ENCODE assay signal across 1 cellular context in genomic region chr6:5457983-5458683, GRCh38.
TF ChIP-seq lines count a peak whose summit lies in the region.

No MANE protein-coding gene starts in this region.

TF ChIP-seq in WTC11, 78 proteins besides CTCF, POLR2A, EP300 and RAD21 (continued from another document):
- no peak for TF ChIP-seq ZNF512 (CRISPR knock-in tag; IDR thresholded peaks at IDR 0.05; ENCODE audit: borderline replicate concordance)
- no peak for TF ChIP-seq CREB1 (CRISPR knock-in tag; IDR thresholded peaks at IDR 0.05)
- no peak for TF ChIP-seq MXD4 (CRISPR knock-in tag; IDR thresholded peaks at IDR 0.05; ENCODE audit: borderline replicate concordance)
- no peak for TF ChIP-seq ZNF281 (CRISPR knock-in tag; IDR thresholded peaks at IDR 0.05)
